ENCODE assay signal across 1 cellular context in the genomic region with DNA sequence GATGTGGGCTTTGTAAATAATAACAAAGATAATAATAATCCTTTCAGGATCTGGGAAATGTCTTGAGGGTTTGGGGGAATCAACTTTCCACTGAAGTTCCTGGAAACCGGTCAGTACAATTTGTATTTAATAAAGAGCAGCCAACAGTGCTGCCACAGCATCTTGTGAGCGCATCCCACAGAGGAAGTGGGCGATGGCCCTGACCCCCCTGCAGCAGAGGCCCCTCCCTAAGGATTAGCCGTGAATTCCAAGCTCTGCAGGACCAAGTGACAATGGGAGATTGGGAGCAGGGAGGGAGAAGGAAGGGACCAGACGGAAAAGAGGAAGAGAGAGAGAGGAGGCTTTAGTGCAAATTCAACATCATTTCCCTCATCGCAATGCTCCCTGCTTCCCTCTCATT.
TF ChIP-seq lines count a peak whose summit lies in the region.

No MANE protein-coding gene starts in this region.

TF ChIP-seq in GM23338, 12 proteins besides CTCF, POLR2A, EP300 and RAD21 (continued from another document):
- TF ChIP-seq, protein P1, sequence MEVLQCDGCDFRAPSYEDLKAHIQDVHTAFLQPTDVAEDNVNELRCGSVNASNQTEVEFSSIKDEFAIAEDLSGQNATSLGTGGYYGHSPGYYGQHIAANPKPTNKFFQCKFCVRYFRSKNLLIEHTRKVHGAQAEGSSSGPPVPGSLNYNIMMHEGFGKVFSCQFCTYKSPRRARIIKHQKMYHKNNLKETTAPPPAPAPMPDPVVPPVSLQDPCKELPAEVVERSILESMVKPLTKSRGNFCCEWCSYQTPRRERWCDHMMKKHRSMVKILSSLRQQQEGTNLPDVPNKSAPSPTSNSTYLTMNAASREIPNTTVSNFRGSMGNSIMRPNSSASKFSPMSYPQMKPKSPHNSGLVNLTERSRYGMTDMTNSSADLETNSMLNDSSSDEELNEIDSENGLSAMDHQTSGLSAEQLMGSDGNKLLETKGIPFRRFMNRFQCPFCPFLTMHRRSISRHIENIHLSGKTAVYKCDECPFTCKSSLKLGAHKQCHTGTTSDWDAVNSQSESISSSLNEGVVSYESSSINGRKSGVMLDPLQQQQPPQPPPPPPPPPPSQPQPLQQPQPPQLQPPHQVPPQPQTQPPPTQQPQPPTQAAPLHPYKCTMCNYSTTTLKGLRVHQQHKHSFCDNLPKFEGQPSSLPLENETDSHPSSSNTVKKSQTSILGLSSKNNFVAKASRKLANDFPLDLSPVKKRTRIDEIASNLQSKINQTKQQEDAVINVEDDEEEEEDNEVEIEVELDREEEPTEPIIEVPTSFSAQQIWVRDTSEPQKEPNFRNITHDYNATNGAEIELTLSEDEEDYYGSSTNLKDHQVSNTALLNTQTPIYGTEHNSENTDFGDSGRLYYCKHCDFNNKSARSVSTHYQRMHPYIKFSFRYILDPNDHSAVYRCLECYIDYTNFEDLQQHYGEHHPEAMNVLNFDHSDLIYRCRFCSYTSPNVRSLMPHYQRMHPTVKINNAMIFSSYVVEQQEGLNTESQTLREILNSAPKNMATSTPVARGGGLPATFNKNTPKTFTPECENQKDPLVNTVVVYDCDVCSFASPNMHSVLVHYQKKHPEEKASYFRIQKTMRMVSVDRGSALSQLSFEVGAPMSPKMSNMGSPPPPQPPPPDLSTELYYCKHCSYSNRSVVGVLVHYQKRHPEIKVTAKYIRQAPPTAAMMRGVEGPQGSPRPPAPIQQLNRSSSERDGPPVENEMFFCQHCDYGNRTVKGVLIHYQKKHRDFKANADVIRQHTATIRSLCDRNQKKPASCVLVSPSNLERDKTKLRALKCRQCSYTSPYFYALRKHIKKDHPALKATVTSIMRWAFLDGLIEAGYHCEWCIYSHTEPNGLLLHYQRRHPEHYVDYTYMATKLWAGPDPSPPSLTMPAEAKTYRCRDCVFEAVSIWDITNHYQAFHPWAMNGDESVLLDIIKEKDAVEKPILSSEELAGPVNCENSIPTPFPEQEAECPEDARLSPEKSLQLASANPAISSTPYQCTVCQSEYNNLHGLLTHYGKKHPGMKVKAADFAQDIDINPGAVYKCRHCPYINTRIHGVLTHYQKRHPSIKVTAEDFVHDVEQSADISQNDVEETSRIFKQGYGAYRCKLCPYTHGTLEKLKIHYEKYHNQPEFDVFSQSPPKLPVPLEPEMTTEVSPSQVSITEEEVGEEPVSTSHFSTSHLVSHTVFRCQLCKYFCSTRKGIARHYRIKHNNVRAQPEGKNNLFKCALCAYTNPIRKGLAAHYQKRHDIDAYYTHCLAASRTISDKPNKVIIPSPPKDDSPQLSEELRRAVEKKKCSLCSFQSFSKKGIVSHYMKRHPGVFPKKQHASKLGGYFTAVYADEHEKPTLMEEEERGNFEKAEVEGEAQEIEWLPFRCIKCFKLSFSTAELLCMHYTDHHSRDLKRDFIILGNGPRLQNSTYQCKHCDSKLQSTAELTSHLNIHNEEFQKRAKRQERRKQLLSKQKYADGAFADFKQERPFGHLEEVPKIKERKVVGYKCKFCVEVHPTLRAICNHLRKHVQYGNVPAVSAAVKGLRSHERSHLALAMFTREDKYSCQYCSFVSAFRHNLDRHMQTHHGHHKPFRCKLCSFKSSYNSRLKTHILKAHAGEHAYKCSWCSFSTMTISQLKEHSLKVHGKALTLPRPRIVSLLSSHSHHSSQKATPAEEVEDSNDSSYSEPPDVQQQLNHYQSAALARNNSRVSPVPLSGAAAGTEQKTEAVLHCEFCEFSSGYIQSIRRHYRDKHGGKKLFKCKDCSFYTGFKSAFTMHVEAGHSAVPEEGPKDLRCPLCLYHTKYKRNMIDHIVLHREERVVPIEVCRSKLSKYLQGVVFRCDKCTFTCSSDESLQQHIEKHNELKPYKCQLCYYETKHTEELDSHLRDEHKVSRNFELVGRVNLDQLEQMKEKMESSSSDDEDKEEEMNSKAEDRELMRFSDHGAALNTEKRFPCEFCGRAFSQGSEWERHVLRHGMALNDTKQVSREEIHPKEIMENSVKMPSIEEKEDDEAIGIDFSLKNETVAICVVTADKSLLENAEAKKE (CRISPR knock-in tag; IDR thresholded peaks at IDR 0.05), result no peak
- TF ChIP-seq NANOG (IDR thresholded peaks at IDR 0.05; ENCODE audit: borderline replicate concordance), result no peak
- TF ChIP-seq, protein P2, sequence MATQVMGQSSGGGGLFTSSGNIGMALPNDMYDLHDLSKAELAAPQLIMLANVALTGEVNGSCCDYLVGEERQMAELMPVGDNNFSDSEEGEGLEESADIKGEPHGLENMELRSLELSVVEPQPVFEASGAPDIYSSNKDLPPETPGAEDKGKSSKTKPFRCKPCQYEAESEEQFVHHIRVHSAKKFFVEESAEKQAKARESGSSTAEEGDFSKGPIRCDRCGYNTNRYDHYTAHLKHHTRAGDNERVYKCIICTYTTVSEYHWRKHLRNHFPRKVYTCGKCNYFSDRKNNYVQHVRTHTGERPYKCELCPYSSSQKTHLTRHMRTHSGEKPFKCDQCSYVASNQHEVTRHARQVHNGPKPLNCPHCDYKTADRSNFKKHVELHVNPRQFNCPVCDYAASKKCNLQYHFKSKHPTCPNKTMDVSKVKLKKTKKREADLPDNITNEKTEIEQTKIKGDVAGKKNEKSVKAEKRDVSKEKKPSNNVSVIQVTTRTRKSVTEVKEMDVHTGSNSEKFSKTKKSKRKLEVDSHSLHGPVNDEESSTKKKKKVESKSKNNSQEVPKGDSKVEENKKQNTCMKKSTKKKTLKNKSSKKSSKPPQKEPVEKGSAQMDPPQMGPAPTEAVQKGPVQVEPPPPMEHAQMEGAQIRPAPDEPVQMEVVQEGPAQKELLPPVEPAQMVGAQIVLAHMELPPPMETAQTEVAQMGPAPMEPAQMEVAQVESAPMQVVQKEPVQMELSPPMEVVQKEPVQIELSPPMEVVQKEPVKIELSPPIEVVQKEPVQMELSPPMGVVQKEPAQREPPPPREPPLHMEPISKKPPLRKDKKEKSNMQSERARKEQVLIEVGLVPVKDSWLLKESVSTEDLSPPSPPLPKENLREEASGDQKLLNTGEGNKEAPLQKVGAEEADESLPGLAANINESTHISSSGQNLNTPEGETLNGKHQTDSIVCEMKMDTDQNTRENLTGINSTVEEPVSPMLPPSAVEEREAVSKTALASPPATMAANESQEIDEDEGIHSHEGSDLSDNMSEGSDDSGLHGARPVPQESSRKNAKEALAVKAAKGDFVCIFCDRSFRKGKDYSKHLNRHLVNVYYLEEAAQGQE (IDR thresholded peaks at IDR 0.05; ENCODE audit: unreplicated experiment), result no peak
